8 cellular contexts compared by ENCODE assay signal in genomic region chr14:88792572-88793258, GRCh38. TPM values are rescaled to one million over a fixed set of nuclear protein-coding genes. Genes with fewer than 3 reads are reported as not detected.
DNase-seq lines count a peak whose midpoint lies in the region; ATAC-seq and TF ChIP-seq lines count a peak whose summit lies in the region.

Gene EML5 (minus strand): TSS chr14:88792953. CDS start chr14:88792503, 450 bp downstream.

- H3K9me3 ChIP-seq in gastroesophageal sphincter, result no peaks in the 10 kb centered on the region

- no peaks in the 10 kb centered on the region for H4K20me1 ChIP-seq in GM23338 (replicated peaks; ENCODE audit: insufficient read depth)

- no CpG with 5 or more reads among the region's 92 CpGs for WGBS in gastroesophageal sphincter (ENCODE audit: low coverage in 1 of 2), 2 donors

- H3K36me3 ChIP-seq in GM23338 (ENCODE audit: insufficient read depth) (no peaks in the 10 kb centered on the region), gastroesophageal sphincter (no peaks in the 10 kb centered on the region)

- peak in 1 of 2 donors; percentile 37 for TF ChIP-seq POLR2A in gastroesophageal sphincter (IDR thresholded peaks at IDR 0.05)

- ATAC-seq in GM23338, result peak; percentile 93
- ATAC-seq in gastroesophageal sphincter, result peak; percentile 95

- H3K4me1 ChIP-seq in GM23338 (ENCODE audit: insufficient read depth) (peaks cover 4% of the 10 kb centered on the region; the same call in 1 of the 2 replicates), gastroesophageal sphincter (peaks cover 0 to 31% (median 4%) of the 10 kb centered on the region in 3 donors)

- peak; percentile 74 for DNase-seq in EL
- DNase-seq in GM23338 (ENCODE audit: low spot score), result peak; percentile 86
- peak; percentile 20 for DNase-seq in LHCN-M2 (ENCODE audit: low read depth)
- DNase-seq in SHP77 treated with DMSO at 0.1 percent for 48 hours (lab: John Stamatoyannopoulos, UW), result peak; percentile 40
- DNase-seq in activated naive CD4-positive, alpha-beta T cell treated with Interleukin-2 at 50 U/mL for 16 hours, result peak; percentile 82
- DNase-seq in nucleus accumbens (lab: John Stamatoyannopoulos, UW), result peak in 55 of 56 donors; percentile 13 to 89 (median 77)
- peak in 48 of 49 donors; percentile 17 to 97 (median 70) for DNase-seq in substantia nigra (lab: John Stamatoyannopoulos, UW)

- TF ChIP-seq EP300 in gastroesophageal sphincter (IDR thresholded peaks at IDR 0.05), result no peak

- no peaks in the 10 kb centered on the region for H3K4me1 Mint-ChIP-seq in GM23338

- H3K4me3 Mint-ChIP-seq in GM23338, result peak within 1 kb of the TSS; percentile 83

- no peaks in the 10 kb centered on the region for H3K9me2 ChIP-seq in GM23338 (ENCODE audit: insufficient read depth)

- H3K27me3 ChIP-seq in GM23338 (ENCODE audit: insufficient read depth) (peaks cover 53% of the 10 kb centered on the region), gastroesophageal sphincter (no peaks in the 10 kb centered on the region)

- H3K27me3 Mint-ChIP-seq in GM23338 (ENCODE audit: insufficient read depth, low read depth, poor library complexity), result peaks cover 29% of the 10 kb centered on the region

- H2AFZ ChIP-seq in GM23338, result peak within 1 kb of the TSS; percentile 99

- TF ChIP-seq CTCF in GM23338 (conservative IDR thresholded peaks at IDR 0.05; ENCODE audit: low read depth in 2 of 2) (peak in 1 of 2 experiments; percentile 7; a peak in 2 of 4 replicates), gastroesophageal sphincter (IDR thresholded peaks at IDR 0.05) (peak; percentile 44 to 62 (median 51))

- no peaks in the 10 kb centered on the region; the same call in 2 of the 3 replicates for H3K9me3 Mint-ChIP-seq in GM23338

- no peak within 1 kb of the TSS for H3K27ac ChIP-seq in GM23338 (ENCODE audit: low read depth)
- peak within 1 kb of the TSS; percentile 52 to 90 (median 88) for H3K27ac ChIP-seq in gastroesophageal sphincter
- peak within 1 kb of the TSS; percentile 42 for H3K27ac ChIP-seq in substantia nigra (ENCODE audit: low read depth, low read length, poor library complexity, severe bottlenecking)

- H3F3A ChIP-seq in GM23338 (replicated peaks; ENCODE audit: low read depth), result no peaks in the 10 kb centered on the region

- H3K36me3 Mint-ChIP-seq in GM23338 (ENCODE audit: low read depth), result no peaks in the 10 kb centered on the region

- H3K79me2 ChIP-seq in GM23338 (replicated peaks; ENCODE audit: insufficient read depth), result no peaks in the 10 kb centered on the region

- H3K4me2 ChIP-seq in GM23338, result peak within 1 kb of the TSS; percentile 80

- H3K27ac Mint-ChIP-seq in GM23338, result no peak within 1 kb of the TSS

- H3K4me3 ChIP-seq in GM23338 (peak within 1 kb of the TSS; percentile 73), gastroesophageal sphincter (peak within 1 kb of the TSS; percentile 37 to 86)

TF ChIP-seq in GM23338, 12 proteins besides CTCF, POLR2A, EP300 and RAD21:
- TF ChIP-seq, protein P1, sequence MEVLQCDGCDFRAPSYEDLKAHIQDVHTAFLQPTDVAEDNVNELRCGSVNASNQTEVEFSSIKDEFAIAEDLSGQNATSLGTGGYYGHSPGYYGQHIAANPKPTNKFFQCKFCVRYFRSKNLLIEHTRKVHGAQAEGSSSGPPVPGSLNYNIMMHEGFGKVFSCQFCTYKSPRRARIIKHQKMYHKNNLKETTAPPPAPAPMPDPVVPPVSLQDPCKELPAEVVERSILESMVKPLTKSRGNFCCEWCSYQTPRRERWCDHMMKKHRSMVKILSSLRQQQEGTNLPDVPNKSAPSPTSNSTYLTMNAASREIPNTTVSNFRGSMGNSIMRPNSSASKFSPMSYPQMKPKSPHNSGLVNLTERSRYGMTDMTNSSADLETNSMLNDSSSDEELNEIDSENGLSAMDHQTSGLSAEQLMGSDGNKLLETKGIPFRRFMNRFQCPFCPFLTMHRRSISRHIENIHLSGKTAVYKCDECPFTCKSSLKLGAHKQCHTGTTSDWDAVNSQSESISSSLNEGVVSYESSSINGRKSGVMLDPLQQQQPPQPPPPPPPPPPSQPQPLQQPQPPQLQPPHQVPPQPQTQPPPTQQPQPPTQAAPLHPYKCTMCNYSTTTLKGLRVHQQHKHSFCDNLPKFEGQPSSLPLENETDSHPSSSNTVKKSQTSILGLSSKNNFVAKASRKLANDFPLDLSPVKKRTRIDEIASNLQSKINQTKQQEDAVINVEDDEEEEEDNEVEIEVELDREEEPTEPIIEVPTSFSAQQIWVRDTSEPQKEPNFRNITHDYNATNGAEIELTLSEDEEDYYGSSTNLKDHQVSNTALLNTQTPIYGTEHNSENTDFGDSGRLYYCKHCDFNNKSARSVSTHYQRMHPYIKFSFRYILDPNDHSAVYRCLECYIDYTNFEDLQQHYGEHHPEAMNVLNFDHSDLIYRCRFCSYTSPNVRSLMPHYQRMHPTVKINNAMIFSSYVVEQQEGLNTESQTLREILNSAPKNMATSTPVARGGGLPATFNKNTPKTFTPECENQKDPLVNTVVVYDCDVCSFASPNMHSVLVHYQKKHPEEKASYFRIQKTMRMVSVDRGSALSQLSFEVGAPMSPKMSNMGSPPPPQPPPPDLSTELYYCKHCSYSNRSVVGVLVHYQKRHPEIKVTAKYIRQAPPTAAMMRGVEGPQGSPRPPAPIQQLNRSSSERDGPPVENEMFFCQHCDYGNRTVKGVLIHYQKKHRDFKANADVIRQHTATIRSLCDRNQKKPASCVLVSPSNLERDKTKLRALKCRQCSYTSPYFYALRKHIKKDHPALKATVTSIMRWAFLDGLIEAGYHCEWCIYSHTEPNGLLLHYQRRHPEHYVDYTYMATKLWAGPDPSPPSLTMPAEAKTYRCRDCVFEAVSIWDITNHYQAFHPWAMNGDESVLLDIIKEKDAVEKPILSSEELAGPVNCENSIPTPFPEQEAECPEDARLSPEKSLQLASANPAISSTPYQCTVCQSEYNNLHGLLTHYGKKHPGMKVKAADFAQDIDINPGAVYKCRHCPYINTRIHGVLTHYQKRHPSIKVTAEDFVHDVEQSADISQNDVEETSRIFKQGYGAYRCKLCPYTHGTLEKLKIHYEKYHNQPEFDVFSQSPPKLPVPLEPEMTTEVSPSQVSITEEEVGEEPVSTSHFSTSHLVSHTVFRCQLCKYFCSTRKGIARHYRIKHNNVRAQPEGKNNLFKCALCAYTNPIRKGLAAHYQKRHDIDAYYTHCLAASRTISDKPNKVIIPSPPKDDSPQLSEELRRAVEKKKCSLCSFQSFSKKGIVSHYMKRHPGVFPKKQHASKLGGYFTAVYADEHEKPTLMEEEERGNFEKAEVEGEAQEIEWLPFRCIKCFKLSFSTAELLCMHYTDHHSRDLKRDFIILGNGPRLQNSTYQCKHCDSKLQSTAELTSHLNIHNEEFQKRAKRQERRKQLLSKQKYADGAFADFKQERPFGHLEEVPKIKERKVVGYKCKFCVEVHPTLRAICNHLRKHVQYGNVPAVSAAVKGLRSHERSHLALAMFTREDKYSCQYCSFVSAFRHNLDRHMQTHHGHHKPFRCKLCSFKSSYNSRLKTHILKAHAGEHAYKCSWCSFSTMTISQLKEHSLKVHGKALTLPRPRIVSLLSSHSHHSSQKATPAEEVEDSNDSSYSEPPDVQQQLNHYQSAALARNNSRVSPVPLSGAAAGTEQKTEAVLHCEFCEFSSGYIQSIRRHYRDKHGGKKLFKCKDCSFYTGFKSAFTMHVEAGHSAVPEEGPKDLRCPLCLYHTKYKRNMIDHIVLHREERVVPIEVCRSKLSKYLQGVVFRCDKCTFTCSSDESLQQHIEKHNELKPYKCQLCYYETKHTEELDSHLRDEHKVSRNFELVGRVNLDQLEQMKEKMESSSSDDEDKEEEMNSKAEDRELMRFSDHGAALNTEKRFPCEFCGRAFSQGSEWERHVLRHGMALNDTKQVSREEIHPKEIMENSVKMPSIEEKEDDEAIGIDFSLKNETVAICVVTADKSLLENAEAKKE (CRISPR knock-in tag; IDR thresholded peaks at IDR 0.05), result no peak
- peak; percentile 59 for TF ChIP-seq POLR2AphosphoS5 (IDR thresholded peaks at IDR 0.05; ENCODE audit: low read depth)
- TF ChIP-seq STAT1 (IDR thresholded peaks at IDR 0.05; ENCODE audit: unreplicated experiment), result no peak
- TF ChIP-seq EZH2 (IDR thresholded peaks at IDR 0.05; ENCODE audit: low read depth, unreplicated experiment), result no peak
- no peak for TF ChIP-seq EZH2phosphoT487 (IDR thresholded peaks at IDR 0.05; ENCODE audit: unreplicated experiment)

RNA-seq across cellular contexts. Expression of gene EML5, which starts in this region (rescaled TPM):
- total RNA-seq in GM23338 (2014; rRNA removed; shearing (Covaris generic)), result 1.0 and 1.6 TPM in 2 replicates
- 0.16 and 0.18 TPM in 2 replicates for polyA plus RNA-seq in GM23338 (2016; fragmentation: Nextera tagmentation; extraction: Ambion mirVana)
- total RNA-seq in LHCN-M2 (2014; rRNA removed), result 0.06 and 0.17 TPM in 2 replicates
- polyA plus RNA-seq in LHCN-M2 (2012), result 0.02 TPM
- total RNA-seq in gastroesophageal sphincter, result 1 to 10 TPM; 3.9 to 6.7 (median 4.5) TPM

Comparison
In these comparisons a context has a peak if more than half of its experiments do, and no peak if none do; other contexts are left out.
1. Peak in DNase-seq in LHCN-M2; RNA of the gene not detected or under 1 TPM.
2. DNase-seq: peak in every context shown above with its lines; median percentile 86 in GM23338; 82 in activated naive CD4-positive, alpha-beta T cell treated with Interleukin-2 at 50 U/mL for 16 hours; 77 in nucleus accumbens; 74 in EL; 70 in substantia nigra; 40 in SHP77 treated with DMSO at 0.1 percent for 48 hours; 20 in LHCN-M2.